ENCODE assay signal across 2 cellular contexts in genomic region chr4:2408401-2408958, GRCh38.
TF ChIP-seq lines count a peak whose summit lies in the region.

No MANE protein-coding gene starts in this region.

TF ChIP-seq in IMR-90, 13 proteins besides CTCF, POLR2A, EP300 and RAD21:
- TF ChIP-seq, protein P1, sequence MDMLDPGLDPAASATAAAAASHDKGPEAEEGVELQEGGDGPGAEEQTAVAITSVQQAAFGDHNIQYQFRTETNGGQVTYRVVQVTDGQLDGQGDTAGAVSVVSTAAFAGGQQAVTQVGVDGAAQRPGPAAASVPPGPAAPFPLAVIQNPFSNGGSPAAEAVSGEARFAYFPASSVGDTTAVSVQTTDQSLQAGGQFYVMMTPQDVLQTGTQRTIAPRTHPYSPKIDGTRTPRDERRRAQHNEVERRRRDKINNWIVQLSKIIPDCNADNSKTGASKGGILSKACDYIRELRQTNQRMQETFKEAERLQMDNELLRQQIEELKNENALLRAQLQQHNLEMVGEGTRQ (IDR thresholded peaks at IDR 0.05; ENCODE audit: low read depth, low read length) = no peak
- no peak for TF ChIP-seq RCOR1 (IDR thresholded peaks at IDR 0.05; ENCODE audit: insufficient replicate concordance, low read length)
- TF ChIP-seq ELK1 (IDR thresholded peaks at IDR 0.05; ENCODE audit: borderline replicate concordance, low read depth, low read length) = no peak
- no peak for TF ChIP-seq RFX5 (IDR thresholded peaks at IDR 0.05; ENCODE audit: low read depth, low read length)
- no peak for TF ChIP-seq MAFK (IDR thresholded peaks at IDR 0.05; ENCODE audit: low read depth, low read length)
- TF ChIP-seq CHD1 (IDR thresholded peaks at IDR 0.05; ENCODE audit: low read depth, low read length) = no peak
- TF ChIP-seq MXI1 (IDR thresholded peaks at IDR 0.05; ENCODE audit: borderline replicate concordance, low read depth, low read length) = no peak
- TF ChIP-seq BHLHE40 (IDR thresholded peaks at IDR 0.05; ENCODE audit: low read depth, low read length) = no peak
- no peak for TF ChIP-seq SMC3 (IDR thresholded peaks at IDR 0.05; ENCODE audit: low read depth, low read length)
- no peak for TF ChIP-seq NFE2L2 (IDR thresholded peaks at IDR 0.05; ENCODE audit: low read depth, low read length)
- TF ChIP-seq CEBPB (IDR thresholded peaks at IDR 0.05; ENCODE audit: low read depth, low read length) = no peak
- no peak for TF ChIP-seq MAZ (IDR thresholded peaks at IDR 0.05; ENCODE audit: borderline replicate concordance, low read depth, low read length)
- TF ChIP-seq FOS (IDR thresholded peaks at IDR 0.05; ENCODE audit: low read depth, low read length) = no peak

TF ChIP-seq in WTC11, 78 proteins besides CTCF, POLR2A, EP300 and RAD21 (continued from another document):
- TF ChIP-seq ZSCAN18 (CRISPR knock-in tag; IDR thresholded peaks at IDR 0.05) (no peak), FOXP1 (CRISPR knock-in tag; IDR thresholded peaks at IDR 0.05; ENCODE audit: borderline replicate concordance) (no peak), AR (CRISPR knock-in tag; IDR thresholded peaks at IDR 0.05) (no peak)
TF ChIP-seq in WTC11: peak in this region for 0.
